Comparison of ENCODE assay signal across 8 cellular contexts in the genomic region with DNA sequence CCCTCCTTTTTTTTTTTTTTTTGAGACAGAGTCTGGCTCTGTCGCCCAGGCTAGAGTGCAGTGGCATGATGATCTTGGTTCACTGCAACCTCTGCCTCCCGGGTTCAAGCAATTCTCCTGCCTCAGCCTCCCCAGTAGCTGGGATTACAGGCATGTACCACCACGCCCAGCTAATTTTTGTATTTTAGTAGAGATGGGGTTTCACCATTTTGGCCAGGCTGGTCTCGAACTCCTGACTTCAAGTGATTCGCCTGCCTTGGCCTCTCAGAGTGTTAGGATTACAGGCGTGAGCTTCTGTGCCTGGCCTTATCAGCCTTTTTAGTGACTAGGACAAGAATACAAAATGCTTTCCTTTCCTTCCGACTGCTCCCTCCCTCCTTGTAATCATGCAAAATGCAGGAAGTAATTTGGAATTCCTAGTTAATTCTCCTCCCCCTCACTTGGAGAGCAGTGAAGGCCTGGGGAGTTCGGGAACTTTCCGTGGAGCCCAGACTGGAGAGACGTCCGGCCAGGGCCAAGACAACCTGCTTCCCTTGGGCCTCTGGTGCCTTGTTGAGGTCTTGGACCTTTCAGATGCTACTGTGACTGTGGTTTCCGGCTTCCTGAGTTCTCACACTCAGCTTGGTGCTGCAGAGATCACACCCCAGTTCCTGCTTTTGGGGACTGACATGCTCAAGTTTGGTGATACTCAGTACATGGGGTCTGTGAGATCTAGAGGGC. TPM values are rescaled to one million over a fixed set of nuclear protein-coding genes. Genes with fewer than 3 reads are reported as not detected.
A peak's percentile ranks its signal among the peaks of the same experiment; 100 is the strongest.
DNase-seq lines count a peak whose midpoint lies in the region; ATAC-seq and TF ChIP-seq lines count a peak whose summit lies in the region.
"Not testable (repeated sequence)": the region's sequence is repeated elsewhere in the genome, so short reads cannot be mapped to it uniquely, and the experiment has no call there.

No MANE protein-coding gene starts in this region.

- H3K27ac ChIP-seq in KOPT-K1 (ENCODE audit: low read depth, low read length, poor library complexity, severe bottlenecking) (peak overlapping the region; percentile 86), osteoblast (ENCODE audit: low read depth, low read length) (peak overlapping the region; percentile 93)

- H3K4me2 ChIP-seq in osteoblast (ENCODE audit: insufficient read depth, low read length): peak overlapping the region; percentile 59

- not testable (repeated sequence) for H3K9me3 Mint-ChIP-seq in stimulated activated memory B cell treated with anti-CD40 and anti-IgM and Interleukin-4, amounts not matched to agents 10 μg/mL and 1 μg/mL and 100 μg/mL, for 72 hours

- ATAC-seq in GM21786 (IDR thresholded peaks at IDR 0.05; ENCODE audit: unreplicated experiment): peak; percentile 52
- peak; percentile 34 for ATAC-seq in left ventricle myocardium superior
- ATAC-seq in stimulated activated memory B cell treated with anti-CD40 and anti-IgM and Interleukin-4, amounts not matched to agents 10 μg/mL and 1 μg/mL and 100 μg/mL, for 72 hours: peak; percentile 68

- TF ChIP-seq CTCF in osteoblast (IDR thresholded peaks at IDR 0.05; ENCODE audit: extremely low read depth, low read depth, low read length): not testable (repeated sequence)

- H3K27me3 Mint-ChIP-seq in stimulated activated memory B cell treated with anti-CD40 and anti-IgM and Interleukin-4, amounts not matched to agents 10 μg/mL and 1 μg/mL and 100 μg/mL, for 72 hours: not testable (repeated sequence)

- H2AFZ ChIP-seq in osteoblast (ENCODE audit: low read length): peak overlapping the region; percentile 83

- peaks cover 39% of the 10 kb centered on the region for H3K4me1 Mint-ChIP-seq in stimulated activated memory B cell treated with anti-CD40 and anti-IgM and Interleukin-4, amounts not matched to agents 10 μg/mL and 1 μg/mL and 100 μg/mL, for 72 hours

- not testable (repeated sequence) for H3K27me3 ChIP-seq in osteoblast (ENCODE audit: insufficient read depth, low read length)

- H4K20me1 ChIP-seq in osteoblast (ENCODE audit: insufficient read depth, low read length): not testable (repeated sequence)

- not testable (repeated sequence) for H3K36me3 Mint-ChIP-seq in stimulated activated memory B cell treated with anti-CD40 and anti-IgM and Interleukin-4, amounts not matched to agents 10 μg/mL and 1 μg/mL and 100 μg/mL, for 72 hours

- H3K9me3 ChIP-seq in KOPT-K1 (ENCODE audit: insufficient read depth, low read length, poor library complexity, severe bottlenecking); osteoblast (ENCODE audit: low read depth, low read length): not testable (repeated sequence)

- peak; percentile 25 for DNase-seq in GM03348 (ENCODE audit: low spot score)
- DNase-seq in activated CD4-positive, CD25-positive, alpha-beta regulatory T cell treated with anti-CD3 and anti-CD28 coated beads, Interleukin-2, amount 50 U/mL, for 16 hours (ENCODE audit: low read depth, low spot score): peak; percentile 37
- peak in 47 of 58 donors; percentile 3 to 52 (median 20) for DNase-seq in anterior cingulate cortex (lab: John Stamatoyannopoulos, UW)
- DNase-seq in left ventricle myocardium superior: peak; percentile 71
- DNase-seq in osteoblast (ENCODE audit: insufficient read length, low spot score, missing footprints): peak; percentile 77

- not testable (repeated sequence) for H3K79me2 ChIP-seq in osteoblast (ENCODE audit: insufficient read depth, low read length)

- H3K36me3 ChIP-seq in KOPT-K1 (ENCODE audit: insufficient read depth, low read length); osteoblast (ENCODE audit: insufficient read depth, low read length): not testable (repeated sequence)

- intact Hi-C loops in left ventricle myocardium superior (cut with micrococcal nuclease): not testable (repeated sequence)

- peak overlapping the region; percentile 85 for H3K4me3 Mint-ChIP-seq in stimulated activated memory B cell treated with anti-CD40 and anti-IgM and Interleukin-4, amounts not matched to agents 10 μg/mL and 1 μg/mL and 100 μg/mL, for 72 hours

- H3K4me3 ChIP-seq in osteoblast (ENCODE audit: insufficient read depth, low read length): not testable (repeated sequence)

- H3K27ac Mint-ChIP-seq in stimulated activated memory B cell treated with anti-CD40 and anti-IgM and Interleukin-4, amounts not matched to agents 10 μg/mL and 1 μg/mL and 100 μg/mL, for 72 hours: peak overlapping the region; percentile 100

- peaks cover 31% of the 10 kb centered on the region for H3K4me1 ChIP-seq in osteoblast (ENCODE audit: insufficient read depth, low read length)

RNA-seq across cellular contexts. Expression of a gene that starts 4.0 kb away (rescaled TPM):
- total RNA-seq in left ventricle myocardium superior (37.0 TPM), osteoblast (34.8 and 39.1 TPM in 2 replicates)

RNA-seq across cellular contexts. Expression of a gene that starts 25.8 kb away (rescaled TPM):
- total RNA-seq in left ventricle myocardium superior (146 TPM), osteoblast (274 and 300 TPM in 2 replicates)

Comparison
In these comparisons a context has a peak if more than half of its experiments do, and no peak if none do; other contexts are left out.
1. DNase-seq: peak in every context shown above with its lines; median percentile 77 in osteoblast; 71 in left ventricle myocardium superior; 37 in activated CD4-positive, CD25-positive, alpha-beta regulatory T cell treated with anti-CD3 and anti-CD28 coated beads, Interleukin-2, amount 50 U/mL, for 16 hours; 25 in GM03348; 20 in anterior cingulate cortex.